In genomic region chr2:151947524-151948165, GRCh38 we compare ENCODE assay signal across 8 cellular contexts.
DNase-seq lines count a peak whose midpoint lies in the region; ATAC-seq and TF ChIP-seq lines count a peak whose summit lies in the region.

No MANE protein-coding gene starts in this region.

- peak; percentile 2 for DNase-seq in choroid plexus epithelial cell (ENCODE audit: low read depth)
- peak; percentile 54 for DNase-seq in myocyte (ENCODE audit: low read depth)
- no peak for DNase-seq in NCI-H2081 treated with DMSO at 0.1 percent for 48 hours (lab: John Stamatoyannopoulos, UW)
- no peak for DNase-seq in NCI-H524 treated with DMSO at 0.1 percent for 48 hours (lab: John Stamatoyannopoulos, UW)
- DNase-seq in NCI-H1105 (lab: John Stamatoyannopoulos, UW): no peak
- DNase-seq in NCI-H2029 (lab: John Stamatoyannopoulos, UW): no peak

- no peak overlapping the region for H3K4me3 ChIP-seq in choroid plexus epithelial cell (ENCODE audit: low read depth, low read length)

- peak overlapping the region; percentile 48 to 75 (median 54) for H3K4me3 Mint-ChIP-seq in IgD-negative memory B cell

- H3K36me3 Mint-ChIP-seq in IgD-negative memory B cell: no peaks in the 10 kb centered on the region

- ATAC-seq in GM19372 (IDR thresholded peaks at IDR 0.05; ENCODE audit: low read depth, unreplicated experiment): peak; percentile 28

- no peak for TF ChIP-seq CTCF in choroid plexus epithelial cell (conservative IDR thresholded peaks at IDR 0.05; ENCODE audit: low read depth, low read length)

- peaks cover 0 to 11% (median 2%) of the 10 kb centered on the region in 3 donors for H3K9me3 Mint-ChIP-seq in IgD-negative memory B cell

- H3K4me1 Mint-ChIP-seq in IgD-negative memory B cell: peaks cover 3 to 8% (median 7%) of the 10 kb centered on the region in 3 donors

- no peak overlapping the region for H3K27ac Mint-ChIP-seq in IgD-negative memory B cell

- peaks cover 7% of the 10 kb centered on the region for H3K27me3 Mint-ChIP-seq in IgD-negative memory B cell

Comparison
In these comparisons a context has a peak if more than half of its experiments do, and no peak if none do; other contexts are left out.
1. DNase-seq: peak in choroid plexus epithelial cell (single experiment) and myocyte (single experiment); none in NCI-H2081 treated with DMSO at 0.1 percent for 48 hours (single experiment), NCI-H524 treated with DMSO at 0.1 percent for 48 hours (single experiment), NCI-H1105 (single experiment) and NCI-H2029 (single experiment).